ENCODE assay signal across 23 cellular contexts in genomic region chrX:49856819-49857218, GRCh38. TPM values are rescaled to one million over a fixed set of nuclear protein-coding genes. Genes with fewer than 3 reads are reported as not detected.
A peak's percentile ranks its signal among the peaks of the same experiment; 100 is the strongest.
DNase-seq lines count a peak whose midpoint lies in the region; ATAC-seq and TF ChIP-seq lines count a peak whose summit lies in the region.
"Had no signal": no experiment of that assay in that cellular context is flagged by ENCODE, and none has a peak within 500 bp of the region (broad histone marks: within the 10 kb centered on the region; RNA-seq: fewer than 3 reads in every experiment).

No MANE protein-coding gene starts in this region.

- H2AFZ ChIP-seq in hepatocyte: no peak overlapping the region
- no peak overlapping the region for H2AFZ ChIP-seq in trophoblast cell (ENCODE audit: insufficient read depth, low read length, poor library complexity)
- H2AFZ ChIP-seq: GM23338 had no signal

- no peaks in the 10 kb centered on the region for H3K9me2 ChIP-seq in hepatocyte (replicated peaks; ENCODE audit: insufficient read depth)

- no peak overlapping the region for H2AK5ac ChIP-seq in trophoblast cell (ENCODE audit: low read length)

- H3K27me3 ChIP-seq in hepatocyte (no peaks in the 10 kb centered on the region), trophoblast cell (ENCODE audit: insufficient read depth, low read length) (no peaks in the 10 kb centered on the region), upper lobe of right lung (no peaks in the 10 kb centered on the region)

- peak overlapping the region; percentile 37 for H3K27ac ChIP-seq in hepatocyte
- H3K27ac ChIP-seq in trophoblast cell (ENCODE audit: low read depth, low read length): no peak overlapping the region
- no peak overlapping the region for H3K27ac ChIP-seq in upper lobe of right lung
- H3K27ac ChIP-seq in RWPE1: no peak overlapping the region
- H3K27ac ChIP-seq: 22Rv1 had no signal

- ATAC-seq in upper lobe of right lung: peak; percentile 80
- ATAC-seq in GM21390 (IDR thresholded peaks at IDR 0.05; ENCODE audit: unreplicated experiment): no peak
- no peak for ATAC-seq in HG03139 (IDR thresholded peaks at IDR 0.05; ENCODE audit: unreplicated experiment)
- ATAC-seq: GM23338, HCT116 had no signal

- H3K4me1 ChIP-seq in hepatocyte (ENCODE audit: insufficient read depth): peaks cover 3% of the 10 kb centered on the region
- peaks cover 0 to 2% of the 10 kb centered on the region in 2 experiments for H3K4me1 ChIP-seq in trophoblast cell (ENCODE audit: control insufficient read depth in 1 of 2, insufficient read depth in 2 of 2, low read length in 2 of 2)
- H3K4me1 ChIP-seq in upper lobe of right lung: no peaks in the 10 kb centered on the region

- H3K4me2 ChIP-seq in hepatocyte (no peak overlapping the region), trophoblast cell (ENCODE audit: low read length) (no peak overlapping the region)
- H3K4me2 ChIP-seq: GM23338 had no signal

- no peak overlapping the region for H3K18ac ChIP-seq in trophoblast cell (ENCODE audit: low read length)

- CTCF ChIA-PET in RWPE1 (lab: Yijun Ruan, JAX): no interaction called here

- no peak overlapping the region for H3K23ac ChIP-seq in trophoblast cell (ENCODE audit: low read length)

- H2BK120ac ChIP-seq in trophoblast cell (ENCODE audit: insufficient read depth, low read length, poor library complexity): no peak overlapping the region

- H2BK12ac ChIP-seq in trophoblast cell (ENCODE audit: low read length): no peak overlapping the region

- H3K4me3 ChIP-seq in hepatocyte (no peak overlapping the region), trophoblast cell (ENCODE audit: low read depth, low read length) (no peak overlapping the region), upper lobe of right lung (no peak overlapping the region)
- H3K4me3 ChIP-seq: GM23338 had no signal

- no peak overlapping the region for H4K12ac ChIP-seq in trophoblast cell (ENCODE audit: low read depth, low read length)

- no peaks in the 10 kb centered on the region for H3K36me3 ChIP-seq in hepatocyte (replicated peaks; ENCODE audit: insufficient read depth, low read depth)
- H3K36me3 ChIP-seq in trophoblast cell (ENCODE audit: control insufficient read depth in 1 of 2, insufficient read depth in 2 of 2, low read length in 2 of 2): no peaks in the 10 kb centered on the region
- H3K36me3 ChIP-seq in upper lobe of right lung: no peaks in the 10 kb centered on the region

- 53% methylated on average over 2 of the region's 2 CpGs for WGBS in hepatocyte (ENCODE audit: low lambda C conversion rate, missing lambda C conversion rate)
- no CpG with 5 or more reads among the region's 2 CpGs for WGBS in trophoblast cell (ENCODE audit: extremely low coverage, insufficient coverage, insufficient read length)

- H3K9me3 ChIP-seq in hepatocyte (ENCODE audit: low read depth) (no peaks in the 10 kb centered on the region), trophoblast cell (ENCODE audit: insufficient read depth, low read depth, low read length) (no peaks in the 10 kb centered on the region), upper lobe of right lung (no peaks in the 10 kb centered on the region)

- no peak overlapping the region for H3K14ac ChIP-seq in trophoblast cell (ENCODE audit: low read length)

- no peak overlapping the region for H4K91ac ChIP-seq in trophoblast cell (ENCODE audit: low read depth, low read length)

- DNase-seq in DMS53 (lab: John Stamatoyannopoulos, UW): peak; percentile 5
- no peak for DNase-seq in DMS53 treated with DMSO at 0.1 percent for 48 hours (lab: John Stamatoyannopoulos, UW; ENCODE audit: unreplicated experiment)
- DNase-seq in hepatocyte (ENCODE audit: low spot score): no peak
- DNase-seq in trophoblast cell: peak; percentile 8 to 50
- no peak for DNase-seq in upper lobe of right lung
- DNase-seq in RWPE1 (ENCODE audit: low spot score): no peak
- DNase-seq: ACHN; C1 segment of cervical spinal cord; CD4-positive, alpha-beta memory T cell; COR-L47; DMS153; DMS79 treated with DMSO at 0.1 percent for 48 hours; GF-D8; H9 had no signal

- no peak overlapping the region for H3K4ac ChIP-seq in trophoblast cell (ENCODE audit: low read depth, low read length)

- no peak overlapping the region for H3K9ac ChIP-seq in trophoblast cell (ENCODE audit: low read length)

- H3K79me2 ChIP-seq in hepatocyte: no peaks in the 10 kb centered on the region
- H3K79me2 ChIP-seq in trophoblast cell (ENCODE audit: control insufficient read depth, insufficient read depth, low read length, poor library complexity): no peaks in the 10 kb centered on the region

- TF ChIP-seq CTCF in hepatocyte (IDR thresholded peaks at IDR 0.05; ENCODE audit: poor library complexity): no peak
- TF ChIP-seq CTCF in upper lobe of right lung (IDR thresholded peaks at IDR 0.05): no peak
- TF ChIP-seq CTCF in RWPE1 (conservative IDR thresholded peaks at IDR 0.05; ENCODE audit: low read depth): no peak

- POLR2A ChIA-PET in RWPE1 (lab: Yijun Ruan, JAX; ENCODE audit: low non-redundant PET): no interaction called here

- H4K20me1 ChIP-seq in hepatocyte (ENCODE audit: insufficient read depth, poor library complexity, severe bottlenecking): no peaks in the 10 kb centered on the region

- H2BK5ac ChIP-seq in trophoblast cell (ENCODE audit: low read depth, low read length, poor library complexity): no peak overlapping the region

- H3K79me1 ChIP-seq in trophoblast cell (ENCODE audit: low read length): no peaks in the 10 kb centered on the region

- intact Hi-C loops in upper lobe of right lung (cut with DNase I): no loop called here

- no peak overlapping the region for H4K8ac ChIP-seq in trophoblast cell (ENCODE audit: low read depth, low read length)

RNA-seq across cellular contexts. Expression of gene USP27X, which starts 22.5 kb away (rescaled TPM):
- total RNA-seq in hepatocyte: 5.6 and 6.1 TPM in 2 replicates
- 1.0 and 1.3 TPM in 2 replicates for polyA plus RNA-seq in hepatocyte
- polyA plus RNA-seq in trophoblast cell (2013): 7.1 and 7.2 TPM in 2 replicates
- 3.0 TPM for total RNA-seq in upper lobe of right lung

RNA-seq across cellular contexts. Expression of gene PAGE4, which starts 27.7 kb away (rescaled TPM):
- total RNA-seq in hepatocyte (1.0 TPM in 1 of 2 replicates, not detected in the other), upper lobe of right lung (not detected)
- polyA plus RNA-seq in hepatocyte: 0.63 and 1.8 TPM in 2 replicates
- polyA plus RNA-seq in trophoblast cell (2013): 2.7 and 3.5 TPM in 2 replicates
- total RNA-seq: CD4-positive, alpha-beta memory T cell; Daoy; G401; GM23338; H4 had no signal
- polyA plus RNA-seq: BJ; CD4-positive, alpha-beta memory T cell had no signal

Comparison
In these comparisons a context has a peak if more than half of its experiments do, and no peak if none do; other contexts are left out.
1. DNase-seq: peak in DMS53 (single experiment) and trophoblast cell (2 of 2); none in DMS53 treated with DMSO at 0.1 percent for 48 hours (single experiment), hepatocyte (single experiment), upper lobe of right lung (single experiment) and RWPE1 (single experiment).